8 cellular contexts compared by ENCODE assay signal in the genomic region with DNA sequence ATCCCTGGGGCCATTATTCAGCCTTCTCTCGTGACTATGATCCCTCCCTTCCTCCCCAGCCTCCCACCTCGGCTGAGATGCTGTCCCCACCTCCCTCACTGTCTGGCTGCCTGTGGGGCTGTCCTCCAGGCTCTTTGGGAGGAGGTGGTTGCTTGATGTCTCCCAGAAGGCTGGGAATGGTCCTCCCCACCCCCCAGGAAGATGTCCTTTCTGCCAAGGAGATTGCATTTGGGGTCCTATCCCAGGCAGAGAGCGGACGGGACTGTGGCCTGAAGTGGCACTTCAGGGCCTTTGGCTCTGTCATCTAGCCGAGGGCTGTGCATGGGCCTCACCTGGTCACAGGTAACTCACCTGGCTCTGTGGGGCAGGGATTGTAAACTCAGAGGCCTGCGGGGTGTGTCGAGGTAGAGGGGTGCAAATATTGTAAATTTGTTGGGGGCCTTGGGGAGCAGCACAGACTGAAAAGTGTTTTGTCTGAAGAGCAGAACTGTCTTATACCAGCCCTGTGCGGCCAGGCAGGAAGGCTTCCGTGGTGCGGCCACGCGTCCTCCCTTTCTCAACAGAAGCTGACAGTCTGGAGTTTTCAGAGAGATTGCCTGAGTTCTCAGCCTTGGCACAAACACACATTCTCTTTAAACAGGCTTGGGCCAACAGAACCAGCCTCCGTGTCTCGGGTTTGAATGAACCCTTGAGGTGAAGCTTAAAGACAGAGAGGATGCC.
A peak's percentile ranks its signal among the peaks of the same experiment; 100 is the strongest.
DNase-seq lines count a peak whose midpoint lies in the region; ATAC-seq and TF ChIP-seq lines count a peak whose summit lies in the region.

No MANE protein-coding gene starts in this region.

- H3K27me3 ChIP-seq in HUES48 (ENCODE audit: control insufficient read depth, insufficient read depth, low read length): no peaks in the 10 kb centered on the region

- peaks cover 46% of the 10 kb centered on the region for H3K36me3 Mint-ChIP-seq in MCF 10A (ENCODE audit: insufficient read depth, unreplicated experiment)
- H3K36me3 Mint-ChIP-seq in mesothelial cell of epicardium: no peaks in the 10 kb centered on the region

- H3K4me3 Mint-ChIP-seq in MCF 10A (ENCODE audit: unreplicated experiment) (peak overlapping the region; percentile 88), mesothelial cell of epicardium (peak overlapping the region; percentile 69)

- H3K9me3 Mint-ChIP-seq in MCF 10A (ENCODE audit: unreplicated experiment) (no peaks in the 10 kb centered on the region), mesothelial cell of epicardium (no peaks in the 10 kb centered on the region)

- POLR2A ChIA-PET in MCF 10A (lab: Yijun Ruan, JAX): interaction anchor here (0.6 to 0.8 kb wide), 3 partner anchors 30 to 33 kb away, joined by 3 read pairs; no protein-coding TSS in a partner anchor

- H3K9me3 ChIP-seq in HUES48 (ENCODE audit: control insufficient read depth, insufficient read depth, low read length): no peaks in the 10 kb centered on the region

- ATAC-seq in HG03025 (IDR thresholded peaks at IDR 0.05; ENCODE audit: low FRiP score, unreplicated experiment): no peak

- no peaks in the 10 kb centered on the region for H3K36me3 ChIP-seq in HUES48 (ENCODE audit: control insufficient read depth, insufficient read depth, low read length)

- CTCF ChIA-PET in MCF 10A (lab: Yijun Ruan, JAX): no interaction called here

- no peak overlapping the region for H3K4me3 ChIP-seq in HUES48 (ENCODE audit: low read depth, low read length)

- intact Hi-C loops in MCF 10A (cut with micrococcal nuclease): no loop called here

- no peak overlapping the region for H3K9ac ChIP-seq in HUES48 (ENCODE audit: low read depth, low read length)

- no peaks in the 10 kb centered on the region for H3K27me3 Mint-ChIP-seq in MCF 10A (ENCODE audit: insufficient read depth, unreplicated experiment)
- no peaks in the 10 kb centered on the region for H3K27me3 Mint-ChIP-seq in mesothelial cell of epicardium (ENCODE audit: low read depth)

- BruUV-seq in MCF 10A (replicated peaks; lab: Mats Ljungman, UMichigan): no TSS peak

- H3K27ac ChIP-seq in HUES48 (ENCODE audit: low read depth, low read length): peak overlapping the region; percentile 38

- H3K4me1 Mint-ChIP-seq in MCF 10A (ENCODE audit: insufficient read depth, unreplicated experiment) (peaks cover 38% of the 10 kb centered on the region), mesothelial cell of epicardium (peaks cover 61% of the 10 kb centered on the region)

- no peak for TF ChIP-seq CTCF in MCF 10A (IDR thresholded peaks at IDR 0.05; ENCODE audit: unreplicated experiment)
- TF ChIP-seq CTCF in mesothelial cell of epicardium (IDR thresholded peaks at IDR 0.05; ENCODE audit: unreplicated experiment): no peak
- no peak for TF ChIP-seq CTCF in GM10266 (IDR thresholded peaks at IDR 0.05; ENCODE audit: control insufficient read depth, insufficient read depth, low read depth, missing control alignments)

- in situ Hi-C loops in ACHN (cut with HindIII; ENCODE audit: low pct_ligation_motif_present, low pct_unique_long_range_greater_than_20kb, low sequenced_read_pairs): no loop called here

- peak; percentile 42 for DNase-seq in ACHN
- DNase-seq in MCF 10A (ENCODE audit: unreplicated experiment): peak; percentile 34
- no peak for DNase-seq in mesothelial cell of epicardium (ENCODE audit: low spot score in 2 of 2, unreplicated experiment in 2 of 2)
- no peak for DNase-seq in NCI-H524 (lab: John Stamatoyannopoulos, UW)
- no peak for DNase-seq in stimulated activated CD4-positive, alpha-beta T cell treated with anti-CD3 and anti-CD28 coated beads, Interleukin-4, amount 100 ng/mL, for 24 hours
- no peak for DNase-seq in GM10266 (ENCODE audit: extremely low spot score)

- peaks cover 24% of the 10 kb centered on the region for H3K4me1 ChIP-seq in HUES48 (ENCODE audit: control insufficient read depth, insufficient read depth, low read length)

- H3K27ac Mint-ChIP-seq in MCF 10A (ENCODE audit: low read depth, unreplicated experiment) (peak overlapping the region; percentile 89), mesothelial cell of epicardium (peak overlapping the region; percentile 94)

Comparison
In these comparisons a context has a peak if more than half of its experiments do, and no peak if none do; other contexts are left out.
1. DNase-seq: peak in ACHN (single experiment) and MCF 10A (single experiment); none in mesothelial cell of epicardium (0 of 2), NCI-H524 (0 of 2), stimulated activated CD4-positive, alpha-beta T cell treated with anti-CD3 and anti-CD28 coated beads, Interleukin-4, amount 100 ng/mL, for 24 hours (single experiment) and GM10266 (single experiment).